ENCODE assay signal across 1 cellular context in genomic region chr6:16198061-16198705, GRCh38.
TF ChIP-seq lines count a peak whose summit lies in the region.

No MANE protein-coding gene starts in this region.

TF ChIP-seq in WTC11, 78 proteins besides CTCF, POLR2A, EP300 and RAD21:
- TF ChIP-seq ZNF219 (CRISPR knock-in tag; IDR thresholded peaks at IDR 0.05; ENCODE audit: borderline replicate concordance) (no peak), OVOL2 (CRISPR knock-in tag; IDR thresholded peaks at IDR 0.05; ENCODE audit: borderline replicate concordance) (no peak), ZNF416 (CRISPR knock-in tag; IDR thresholded peaks at IDR 0.05) (no peak), ZNF281 (CRISPR knock-in tag; IDR thresholded peaks at IDR 0.05) (no peak), NFYB (CRISPR knock-in tag; conservative IDR thresholded peaks at IDR 0.05; ENCODE audit: low read depth) (no peak)
- TF ChIP-seq, protein P1, sequence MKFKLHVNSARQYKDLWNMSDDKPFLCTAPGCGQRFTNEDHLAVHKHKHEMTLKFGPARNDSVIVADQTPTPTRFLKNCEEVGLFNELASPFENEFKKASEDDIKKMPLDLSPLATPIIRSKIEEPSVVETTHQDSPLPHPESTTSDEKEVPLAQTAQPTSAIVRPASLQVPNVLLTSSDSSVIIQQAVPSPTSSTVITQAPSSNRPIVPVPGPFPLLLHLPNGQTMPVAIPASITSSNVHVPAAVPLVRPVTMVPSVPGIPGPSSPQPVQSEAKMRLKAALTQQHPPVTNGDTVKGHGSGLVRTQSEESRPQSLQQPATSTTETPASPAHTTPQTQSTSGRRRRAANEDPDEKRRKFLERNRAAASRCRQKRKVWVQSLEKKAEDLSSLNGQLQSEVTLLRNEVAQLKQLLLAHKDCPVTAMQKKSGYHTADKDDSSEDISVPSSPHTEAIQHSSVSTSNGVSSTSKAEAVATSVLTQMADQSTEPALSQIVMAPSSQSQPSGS (CRISPR knock-in tag; IDR thresholded peaks at IDR 0.05; ENCODE audit: borderline replicate concordance, low read depth): no peak
- TF ChIP-seq, protein P2, sequence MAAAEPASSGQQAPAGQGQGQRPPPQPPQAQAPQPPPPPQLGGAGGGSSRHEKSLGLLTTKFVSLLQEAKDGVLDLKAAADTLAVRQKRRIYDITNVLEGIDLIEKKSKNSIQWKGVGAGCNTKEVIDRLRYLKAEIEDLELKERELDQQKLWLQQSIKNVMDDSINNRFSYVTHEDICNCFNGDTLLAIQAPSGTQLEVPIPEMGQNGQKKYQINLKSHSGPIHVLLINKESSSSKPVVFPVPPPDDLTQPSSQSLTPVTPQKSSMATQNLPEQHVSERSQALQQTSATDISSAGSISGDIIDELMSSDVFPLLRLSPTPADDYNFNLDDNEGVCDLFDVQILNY (CRISPR knock-in tag; IDR thresholded peaks at IDR 0.05): no peak
TF ChIP-seq in WTC11: peak in this region for 0.
